In the genomic region with DNA sequence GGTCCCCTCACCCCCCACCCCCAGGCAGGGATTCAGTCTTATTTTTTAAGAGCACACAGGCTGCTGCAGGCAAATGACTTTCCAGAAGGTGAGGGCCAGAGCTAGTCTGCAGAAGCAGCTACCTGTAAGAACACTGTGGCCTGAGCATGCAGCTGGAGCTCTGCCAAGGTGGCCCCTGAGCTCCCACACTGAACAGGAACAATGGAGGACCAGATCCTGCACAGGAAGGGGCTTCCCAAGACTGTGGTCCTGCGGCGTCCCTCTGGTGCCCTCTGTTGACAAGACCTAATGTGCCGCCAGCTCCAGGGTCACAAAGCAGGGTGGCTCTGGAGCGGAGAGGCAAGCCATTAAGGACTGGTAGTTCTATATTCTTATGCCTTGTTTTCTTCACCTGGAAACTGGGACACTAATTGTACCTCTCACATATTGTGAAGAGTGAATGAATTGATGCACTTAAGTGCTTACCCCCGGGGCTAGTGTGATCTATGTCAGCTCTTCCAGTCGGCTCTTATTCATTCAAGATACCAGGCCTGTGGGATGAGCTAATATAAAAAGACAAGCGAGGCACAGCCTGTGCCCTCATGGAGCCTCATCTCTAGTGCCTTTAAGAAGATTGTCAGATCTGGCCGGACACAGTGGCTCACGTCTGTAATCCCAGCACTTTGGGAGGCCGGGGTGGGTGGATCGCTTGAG, we compare ENCODE assay signal across 9 cellular contexts. TPM values are rescaled to one million over a fixed set of nuclear protein-coding genes. Genes with fewer than 3 reads are reported as not detected.
DNase-seq lines count a peak whose midpoint lies in the region; ATAC-seq, FAIRE-seq and TF ChIP-seq lines count a peak whose summit lies in the region.
"Had no signal": no experiment of that assay in that cellular context is flagged by ENCODE, and none has a peak within 500 bp of the region (broad histone marks: within the 10 kb centered on the region; RNA-seq: fewer than 3 reads in every experiment).

No MANE protein-coding gene starts in this region.

- H3K4me3 ChIP-seq in OCI-LY7 (ENCODE audit: low read depth, low read length, poor library complexity, severe bottlenecking) (no peak overlapping the region), H1 (ENCODE audit: extremely low read depth in 1 of 4, insufficient read depth in 2 of 4, low read depth in 3 of 4, low read length in 4 of 4) (peak overlapping the region in 1 of 4 experiments; percentile 25; a peak in 3 of 8 replicates)
- no peak overlapping the region for H3K4me3 ChIP-seq in CD4-positive, alpha-beta memory T cell (ENCODE audit: low read length in 2 of 2)

- ATAC-seq in GM21423 (IDR thresholded peaks at IDR 0.05; ENCODE audit: unreplicated experiment) (no peak), HG03097 (IDR thresholded peaks at IDR 0.05; ENCODE audit: low FRiP score, unreplicated experiment) (no peak)

- H2AK5ac ChIP-seq in H1 (ENCODE audit: low read depth, low read length) = no peak overlapping the region

- CTCF ChIA-PET in OCI-LY7 (lab: Charles Lee; ENCODE audit: unreplicated experiment) = no interaction called here
- CTCF ChIA-PET in H1 (lab: Charles Lee; ENCODE audit: partially characterized antibody) = interaction anchor here (0.6 to 4.3 kb wide), 54 partner anchors 9 to 546 kb away, joined by 3 to 56 read pairs (median 4); a partner anchor contains a TSS
- CTCF ChIA-PET in CD4-positive, alpha-beta memory T cell (lab: Charles Lee; ENCODE audit: partially characterized antibody) = interaction anchor here (1.0 to 1.6 kb wide), 2 partner anchors 18 to 165 kb away, joined by 3 to 7 read pairs; no protein-coding TSS in a partner anchor

- H3K27me3 ChIP-seq in H1 (replicated peaks in 1 of 4; ENCODE audit: control insufficient read depth in 3 of 4, extremely low read depth in 1 of 4, insufficient read depth in 3 of 4, low read length in 3 of 4) = no peaks in the 10 kb centered on the region
- peaks cover 6% of the 10 kb centered on the region for H3K27me3 ChIP-seq in CD4-positive, alpha-beta memory T cell (ENCODE audit: insufficient read depth, low read length)

- no peak for TF ChIP-seq EP300 in H1 (IDR thresholded peaks at IDR 0.05; ENCODE audit: borderline replicate concordance in 1 of 2, low read depth in 2 of 2, low read length in 2 of 2)

- H3K27me3 Mint-ChIP-seq in CD4-positive, alpha-beta memory T cell = peaks cover 32 to 45% of the 10 kb centered on the region in 2 donors

- intact Hi-C loops in OCI-LY7 (cut with micrococcal nuclease; ENCODE audit: unreplicated experiment) = loop anchor here (2.0 kb wide), 1 partner anchor 164 kb away; no protein-coding TSS in a partner anchor
- intact Hi-C loops in CD4-positive, alpha-beta memory T cell (cut with micrococcal nuclease) = no loop called here

- peak overlapping the region; percentile 43; the same call in 1 of the 2 replicates for H2BK20ac ChIP-seq in H1 (ENCODE audit: low read length)

- H3K79me1 ChIP-seq in H1 (ENCODE audit: low read depth, low read length) = no peaks in the 10 kb centered on the region

- POLR2A ChIA-PET in OCI-LY7 (lab: Charles Lee) = interaction anchor here (0.6 to 1.0 kb wide), 4 partner anchors 25 to 1991 kb away, joined by 3 to 5 read pairs (median 4); no protein-coding TSS in a partner anchor
- POLR2A ChIA-PET in H1 (lab: Charles Lee; ENCODE audit: partially characterized antibody) = interaction anchor here (1.3 to 2.2 kb wide), 2 partner anchors 11 to 187 kb away, joined by 3 to 14 read pairs; no protein-coding TSS in a partner anchor
- POLR2A ChIA-PET in CD4-positive, alpha-beta memory T cell (lab: Charles Lee; ENCODE audit: partially characterized antibody) = no interaction called here

- H2BK15ac ChIP-seq in H1 (ENCODE audit: low read length) = peak overlapping the region; percentile 97; the same call in 1 of the 2 replicates

- no peak overlapping the region for H3K4ac ChIP-seq in H1 (replicated peaks; ENCODE audit: insufficient read length, low read depth, low read length)

- peak; percentile 85 to 89 for TF ChIP-seq RAD21 in H1 (IDR thresholded peaks at IDR 0.05 in 1 of 2, conservative IDR thresholded peaks at IDR 0.05 in 1 of 2; ENCODE audit: low read depth in 2 of 2, low read length in 2 of 2)

- no peaks in the 10 kb centered on the region for H3K36me3 ChIP-seq in OCI-LY7 (ENCODE audit: insufficient read depth, low read length)
- H3K36me3 ChIP-seq in H1 (ENCODE audit: control insufficient read depth in 2 of 4, insufficient read depth in 4 of 4, low read length in 3 of 4) = no peaks in the 10 kb centered on the region
- no peaks in the 10 kb centered on the region for H3K36me3 ChIP-seq in CD4-positive, alpha-beta memory T cell (ENCODE audit: insufficient read depth, low read length)

- H2BK5ac ChIP-seq in H1 (ENCODE audit: low read depth, low read length) = 0 out of 2 replicates have a peak overlapping the region, but pooled peaks have one; percentile 62

- no peak overlapping the region; the same call in 1 of the 2 replicates for H3K18ac ChIP-seq in H1 (ENCODE audit: extremely low read depth, low read length)

- DNase-seq in GM03348 (ENCODE audit: low spot score) (peak; percentile 62), HuH-7 (ENCODE audit: low spot score) (peak; percentile 89), OCI-LY7 (ENCODE audit: low spot score) (peak; percentile 43), H1 (ENCODE audit: low read depth in 1 of 2, low spot score in 2 of 2) (peak; percentile 66 to 86), myocyte (ENCODE audit: low read depth) (peak; percentile 70)
- no peak for DNase-seq in CD4-positive, alpha-beta memory T cell

- H3K4me1 Mint-ChIP-seq in CD4-positive, alpha-beta memory T cell = peaks cover 0 to 3% (median 0%) of the 10 kb centered on the region in 4 donors

- peaks cover 0 to 3% of the 10 kb centered on the region in 2 donors for H3K36me3 Mint-ChIP-seq in CD4-positive, alpha-beta memory T cell

- H3K23ac ChIP-seq in H1 (ENCODE audit: insufficient read length) = no peak overlapping the region

- H2BK120ac ChIP-seq in H1 (replicated peaks; ENCODE audit: low read depth, low read length) = no peak overlapping the region

- no peak for TF ChIP-seq POLR2A in H1 (IDR thresholded peaks at IDR 0.05; ENCODE audit: control extremely low read depth in 1 of 2, low read depth in 2 of 2, low read length in 2 of 2)

- H2AFZ ChIP-seq in OCI-LY7 (ENCODE audit: low read length) (no peak overlapping the region), H1 (ENCODE audit: low read length) (no peak overlapping the region; the same call in 1 of the 2 replicates)

- no peak overlapping the region for H3K4me3 Mint-ChIP-seq in CD4-positive, alpha-beta memory T cell

- WGBS in H1 (ENCODE audit: extremely low coverage in 1 of 2, insufficient coverage in 1 of 2, insufficient read length in 1 of 2, insufficient replicate concordance in 2 of 2, low coverage in 1 of 2, low lambda C conversion rate in 2 of 2, missing lambda C conversion rate in 1 of 2), 2 experiments = 59% methylated on average over 11 of the region's 11 CpGs; no CpG with 5 or more reads in 1 of the 2 experiments

- no TSS peak for BruUV-seq in OCI-LY7 (replicated peaks; lab: Mats Ljungman, UMichigan)

- H3K23me2 ChIP-seq in H1 (ENCODE audit: low read depth, low read length) = no peaks in the 10 kb centered on the region

- no peak overlapping the region for H2BK12ac ChIP-seq in H1 (ENCODE audit: low read depth, low read length)

- H3K9me3 ChIP-seq in OCI-LY7 (ENCODE audit: low read length) (no peaks in the 10 kb centered on the region), H1 (ENCODE audit: insufficient read depth in 2 of 2, low read depth in 1 of 2, low read length in 1 of 2) (no peaks in the 10 kb centered on the region; a peak in 1 of 4 replicates)
- H3K9me3 ChIP-seq in CD4-positive, alpha-beta memory T cell (ENCODE audit: control insufficient read depth in 1 of 2, low read length in 2 of 2) = no peaks in the 10 kb centered on the region

- no peak overlapping the region for H3K4me2 ChIP-seq in OCI-LY7 (ENCODE audit: low read length)
- peak overlapping the region in 1 of 2 experiments; percentile 40; a peak in 2 of 4 replicates for H3K4me2 ChIP-seq in H1 (ENCODE audit: insufficient read depth in 1 of 2, low read depth in 2 of 2, low read length in 2 of 2)

- H3K79me2 ChIP-seq in OCI-LY7 (ENCODE audit: insufficient read depth, low read depth, low read length) (no peaks in the 10 kb centered on the region), H1 (ENCODE audit: control insufficient read depth in 1 of 2, insufficient read depth in 2 of 2, low read length in 2 of 2) (no peaks in the 10 kb centered on the region)

- no peaks in the 10 kb centered on the region for H3K9me2 ChIP-seq in OCI-LY7 (ENCODE audit: insufficient read depth, low read length)

- no peaks in the 10 kb centered on the region for H3K9me3 Mint-ChIP-seq in CD4-positive, alpha-beta memory T cell

- H4K20me1 ChIP-seq in OCI-LY7 (ENCODE audit: insufficient read depth, low read length) (no peaks in the 10 kb centered on the region), H1 (replicated peaks in 1 of 2; ENCODE audit: control insufficient read depth in 1 of 2, insufficient read depth in 2 of 2, low read length in 2 of 2) (no peaks in the 10 kb centered on the region)

- no peak overlapping the region for H3K27ac ChIP-seq in OCI-LY7 (ENCODE audit: low read depth, low read length, poor library complexity, severe bottlenecking)
- no peak overlapping the region for H3K27ac ChIP-seq in H1 (ENCODE audit: low read depth, low read length)
- no peak overlapping the region for H3K27ac ChIP-seq in CD4-positive, alpha-beta memory T cell (ENCODE audit: low read depth, low read length)

- TF ChIP-seq CTCF in OCI-LY7 (conservative IDR thresholded peaks at IDR 0.05; ENCODE audit: low read length) = peak; percentile 71
- TF ChIP-seq CTCF in H1 (IDR thresholded peaks at IDR 0.05; ENCODE audit: control extremely low read depth in 1 of 3, insufficient read depth in 1 of 3, low read depth in 1 of 3, low read length in 3 of 3) = peak; percentile 80 to 94 (median 91)

- peak overlapping the region; percentile 42 for H4K91ac ChIP-seq in H1 (replicated peaks; ENCODE audit: insufficient read length, low read length)

- 0 out of 2 replicates have a peak overlapping the region, but pooled peaks have one; percentile 60 for H4K8ac ChIP-seq in H1 (ENCODE audit: extremely low read depth, insufficient read depth, low read length)

- no peak overlapping the region for H3K14ac ChIP-seq in H1 (ENCODE audit: insufficient read length)

- H3K4me1 ChIP-seq in OCI-LY7 (ENCODE audit: insufficient read depth, low read length, poor library complexity, severe bottlenecking) = no peaks in the 10 kb centered on the region
- H3K4me1 ChIP-seq in H1 (replicated peaks in 1 of 4; ENCODE audit: control insufficient read depth in 3 of 4, insufficient read depth in 4 of 4, low read length in 3 of 4) = no peaks in the 10 kb centered on the region; a peak in 1 of 7 replicates
- no peaks in the 10 kb centered on the region for H3K4me1 ChIP-seq in CD4-positive, alpha-beta memory T cell (ENCODE audit: insufficient read depth, low read length)

- no peak overlapping the region for H3K27ac Mint-ChIP-seq in CD4-positive, alpha-beta memory T cell

- H3K9ac ChIP-seq in H1 (replicated peaks in 1 of 4; ENCODE audit: extremely low read depth in 1 of 4, low read depth in 3 of 4, low read length in 3 of 4) = no peak overlapping the region

- peak; percentile 77 for FAIRE-seq in H1 (lab: Jason Lieb, UNC)
- FAIRE-seq: TTC549 had no signal

- H4K5ac ChIP-seq in H1 (ENCODE audit: insufficient read length, low read depth, low read length) = peak overlapping the region; percentile 75

- H3K56ac ChIP-seq in H1 (replicated peaks; ENCODE audit: insufficient read length, low read depth, low read length) = no peak overlapping the region

RNA-seq across cellular contexts. Expression of a gene that starts 8.0 kb away (rescaled TPM):
- total RNA-seq in OCI-LY7 (2014; rRNA removed; shearing (Covaris generic)) = not detected in 2 replicates
- total RNA-seq in OCI-LY7 (2022) (not detected in 2 replicates), myocyte (5.8 and 11.2 TPM in 2 replicates)
- total RNA-seq in H1 (2021; fragmentation: NEBNext Ultra II Directional; extraction: Animal tissue kit (Norgen Biotek cat#: 25700)) = 5.9 and 8.2 TPM in 2 replicates
- 1.8 and 1.9 TPM in 2 replicates for polyA plus RNA-seq in H1 (2011; rRNA removed)
- 3.0 TPM for polyA plus RNA-seq in H1 (2011; cell fraction: cytosol; rRNA removed)
- polyA plus RNA-seq in H1 (2011; cell fraction: nucleus; rRNA removed) = 5.5 TPM
- polyA plus RNA-seq in H1 (2012, experiment 1 of 2) = 2.9 to 6.4 TPM (median 4.5 TPM) in 4 replicates
- polyA plus RNA-seq in H1 (2012, experiment 2 of 2) = 2.4 TPM
- 3.6 TPM for polyA plus RNA-seq in H1 (2013, experiment 1 of 2)
- 3.3 TPM for polyA plus RNA-seq in H1 (2013, experiment 2 of 2)
- polyA minus RNA-seq in H1 (2011; rRNA and poly(A)+ RNA removed) = 3.6 and 4.8 TPM in 2 replicates
- 2.5 TPM for polyA minus RNA-seq in H1 (2011; cell fraction: cytosol; rRNA and poly(A)+ RNA removed)
- 8.9 TPM for polyA minus RNA-seq in H1 (2011; cell fraction: nucleus; rRNA and poly(A)+ RNA removed)
- 12.7 TPM for polyA plus RNA-seq in myocyte (2012)
- total RNA-seq in CD4-positive, alpha-beta memory T cell = not detected
- not detected for polyA plus RNA-seq in CD4-positive, alpha-beta memory T cell

RNA-seq across cellular contexts. Expression of a gene that starts 49.9 kb away (rescaled TPM):
- 21.1 and 32.4 TPM in 2 replicates for total RNA-seq in OCI-LY7 (2014; rRNA removed; shearing (Covaris generic))
- 23.3 and 24.1 TPM in 2 replicates for total RNA-seq in OCI-LY7 (2022)
- total RNA-seq in H1 (2021; fragmentation: NEBNext Ultra II Directional; extraction: Animal tissue kit (Norgen Biotek cat#: 25700)) = 12.1 and 12.6 TPM in 2 replicates
- polyA plus RNA-seq in H1 (2011; rRNA removed) = 1.8 and 3.8 TPM in 2 replicates
- polyA plus RNA-seq in H1 (2011; cell fraction: cytosol; rRNA removed) = 8.7 TPM
- 1.1 TPM for polyA plus RNA-seq in H1 (2011; cell fraction: nucleus; rRNA removed)
- polyA plus RNA-seq in H1 (2012, experiment 1 of 2) = 7.0 to 12.7 TPM (median 9.8 TPM) in 4 replicates
- polyA plus RNA-seq in H1 (2012, experiment 2 of 2) = 1.6 TPM
- polyA plus RNA-seq in H1 (2013, experiment 1 of 2) = 10.8 TPM
- polyA plus RNA-seq in H1 (2013, experiment 2 of 2) = 10.3 TPM
- polyA minus RNA-seq in H1 (2011; rRNA and poly(A)+ RNA removed) = 3.2 and 4.0 TPM in 2 replicates
- 2.7 TPM for polyA minus RNA-seq in H1 (2011; cell fraction: cytosol; rRNA and poly(A)+ RNA removed)
- polyA minus RNA-seq in H1 (2011; cell fraction: nucleus; rRNA and poly(A)+ RNA removed) = 12.0 TPM
- total RNA-seq in myocyte = 36.5 and 43.5 TPM in 2 replicates
- polyA plus RNA-seq in myocyte (2012) = 11.7 TPM
- 10 to 100 TPM; 30.3 TPM for total RNA-seq in CD4-positive, alpha-beta memory T cell
- 10 to 100 TPM; 42.8 to 63.7 TPM for polyA plus RNA-seq in CD4-positive, alpha-beta memory T cell

Comparison
In these comparisons a context has a peak if more than half of its experiments do, and no peak if none do; other contexts are left out.
1. DNase-seq: peak in GM03348 (single experiment), HuH-7 (single experiment), OCI-LY7 (single experiment), H1 (2 of 2) and myocyte (single experiment); none in CD4-positive, alpha-beta memory T cell (0 of 5).